ENCODE assay signal across 8 cellular contexts in genomic region chr11:69013009-69013951, GRCh38. TPM values are rescaled to one million over a fixed set of nuclear protein-coding genes. Genes with fewer than 3 reads are reported as not detected.
DNase-seq lines count a peak whose midpoint lies in the region; ATAC-seq and TF ChIP-seq lines count a peak whose summit lies in the region.

Gene MRGPRF, minus strand, starts transcription at chr11:69013246. Its CDS starts 3,345 bp downstream, at chr11:69009901.

- H3K36me3 ChIP-seq in BJ (ENCODE audit: control insufficient read depth, insufficient read depth, low read length): no peaks in the 10 kb centered on the region

- TF ChIP-seq CTCF in BJ (IDR thresholded peaks at IDR 0.05; ENCODE audit: insufficient read depth, low read depth, low read length): peak; percentile 83
- peak; percentile 20 for TF ChIP-seq CTCF in nephron progenitor cell (IDR thresholded peaks at IDR 0.05)

- H3K9me3 Mint-ChIP-seq in nephron progenitor cell: no peaks in the 10 kb centered on the region
- no peaks in the 10 kb centered on the region for H3K9me3 Mint-ChIP-seq in stimulated activated effector memory CD8-positive, alpha-beta T cell treated with anti-CD3 and anti-CD28 coated beads, Interleukin-12 subunit alpha, Interleukin-12 subunit beta, amount 100 ng/mL, for 72 hours

- ATAC-seq in stimulated activated effector memory CD8-positive, alpha-beta T cell treated with anti-CD3 and anti-CD28 coated beads, Interleukin-12 subunit alpha, Interleukin-12 subunit beta, amount 100 ng/mL, for 72 hours: no peak
- no peak for ATAC-seq in GM19452 (IDR thresholded peaks at IDR 0.05; ENCODE audit: unreplicated experiment)

- CTCF ChIA-PET in BJ (lab: Yijun Ruan, JAX): interaction anchor here (0.7 to 6.3 kb wide), 14 partner anchors 9 to 657 kb away, joined by 3 to 54 read pairs (median 4); no protein-coding TSS in a partner anchor

- DNase-seq in BJ (ENCODE audit: low read depth) (peak; percentile 58), NCI-H69 (lab: John Stamatoyannopoulos, UW) (peak; percentile 75), fibroblast of peridontal ligament (ENCODE audit: extremely low read depth) (peak; percentile 96), nephron progenitor cell (peak; percentile 33), NCI-H187 treated with DMSO at 0.1 percent for 48 hours (lab: John Stamatoyannopoulos, UW) (no peak), NOMO-1 treated with DMSO at 0.1 percent for 48 hours (lab: John Stamatoyannopoulos, UW; ENCODE audit: unreplicated experiment) (no peak)
- no peak for DNase-seq in stimulated activated effector memory CD8-positive, alpha-beta T cell treated with anti-CD3 and anti-CD28 coated beads, Interleukin-12 subunit alpha, Interleukin-12 subunit beta, amount 100 ng/mL, for 72 hours (ENCODE audit: low spot score in 2 of 2)

- peak within 1 kb of the TSS; percentile 28 for H3K4me3 Mint-ChIP-seq in nephron progenitor cell
- no peak within 1 kb of the TSS for H3K4me3 Mint-ChIP-seq in stimulated activated effector memory CD8-positive, alpha-beta T cell treated with anti-CD3 and anti-CD28 coated beads, Interleukin-12 subunit alpha, Interleukin-12 subunit beta, amount 100 ng/mL, for 72 hours

- POLR2A ChIA-PET in BJ (lab: Charles Lee): interaction anchor here (0.7 kb wide), 1 partner anchor 820 kb away, joined by 3 read pairs; no protein-coding TSS in a partner anchor

- H3K4me3 ChIP-seq in BJ (ENCODE audit: low read depth, low read length): peak within 1 kb of the TSS; percentile 51

- no peak within 1 kb of the TSS for H3K27ac Mint-ChIP-seq in nephron progenitor cell
- no peak within 1 kb of the TSS for H3K27ac Mint-ChIP-seq in stimulated activated effector memory CD8-positive, alpha-beta T cell treated with anti-CD3 and anti-CD28 coated beads, Interleukin-12 subunit alpha, Interleukin-12 subunit beta, amount 100 ng/mL, for 72 hours

- H3K36me3 Mint-ChIP-seq in nephron progenitor cell (ENCODE audit: low read depth): no peaks in the 10 kb centered on the region
- no peaks in the 10 kb centered on the region for H3K36me3 Mint-ChIP-seq in stimulated activated effector memory CD8-positive, alpha-beta T cell treated with anti-CD3 and anti-CD28 coated beads, Interleukin-12 subunit alpha, Interleukin-12 subunit beta, amount 100 ng/mL, for 72 hours

- peaks cover 38% of the 10 kb centered on the region for H3K27me3 Mint-ChIP-seq in nephron progenitor cell (ENCODE audit: low read depth, poor library complexity)

- H3K4me1 Mint-ChIP-seq in nephron progenitor cell: peaks cover 43% of the 10 kb centered on the region
- H3K4me1 Mint-ChIP-seq in stimulated activated effector memory CD8-positive, alpha-beta T cell treated with anti-CD3 and anti-CD28 coated beads, Interleukin-12 subunit alpha, Interleukin-12 subunit beta, amount 100 ng/mL, for 72 hours: peaks cover 5% of the 10 kb centered on the region

- no peaks in the 10 kb centered on the region for H3K27me3 ChIP-seq in BJ (ENCODE audit: control insufficient read depth, insufficient read depth, low read length)

RNA-seq across cellular contexts. Expression of gene MRGPRF, which starts in this region (rescaled TPM):
- 13.8 and 24.4 TPM in 2 replicates for polyA plus RNA-seq in BJ (2011; rRNA removed)
- polyA minus RNA-seq in BJ (2011; rRNA and poly(A)+ RNA removed): 10.9 and 15.0 TPM in 2 replicates

Comparison
In these comparisons a context has a peak if more than half of its experiments do, and no peak if none do; other contexts are left out.
1. DNase-seq: peak in BJ (single experiment), NCI-H69 (single experiment), fibroblast of peridontal ligament (single experiment) and nephron progenitor cell (single experiment); none in stimulated activated effector memory CD8-positive, alpha-beta T cell treated with anti-CD3 and anti-CD28 coated beads, Interleukin-12 subunit alpha, Interleukin-12 subunit beta, amount 100 ng/mL, for 72 hours (0 of 2), NCI-H187 treated with DMSO at 0.1 percent for 48 hours (single experiment) and NOMO-1 treated with DMSO at 0.1 percent for 48 hours (single experiment).